ENCODE assay signal across 9 cellular contexts in the genomic region with DNA sequence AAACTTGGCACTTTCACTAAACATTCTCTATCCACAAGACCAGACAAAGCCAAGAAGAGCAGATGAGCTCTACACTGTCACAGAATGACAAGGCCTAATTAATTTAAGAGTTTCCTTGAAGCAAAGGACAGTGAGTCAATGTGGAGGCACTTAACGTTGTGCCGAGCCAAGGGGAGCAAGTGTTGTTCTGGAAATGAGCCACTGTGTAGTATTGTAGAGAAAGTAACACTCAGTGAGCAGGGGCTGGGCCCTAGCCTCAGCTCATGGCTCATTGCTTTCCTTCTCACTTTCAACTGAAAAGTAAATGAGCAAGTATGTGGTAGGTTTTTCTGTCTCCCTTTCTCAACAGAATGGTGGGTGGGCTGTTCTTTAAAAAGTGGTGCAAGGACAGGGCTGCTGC. TPM values are rescaled to one million over a fixed set of nuclear protein-coding genes. Genes with fewer than 3 reads are reported as not detected.
A peak's percentile ranks its signal among the peaks of the same experiment; 100 is the strongest.
DNase-seq lines count a peak whose midpoint lies in the region; ATAC-seq and TF ChIP-seq lines count a peak whose summit lies in the region.
"Had no signal": no experiment of that assay in that cellular context is flagged by ENCODE, and none has a peak within 500 bp of the region (broad histone marks: within the 10 kb centered on the region; RNA-seq: fewer than 3 reads in every experiment).

No MANE protein-coding gene starts in this region.

- H3K27me3 ChIP-seq in right atrium auricular region: no peaks in the 10 kb centered on the region

- H3K9me3 Mint-ChIP-seq in stimulated activated naive CD8-positive, alpha-beta T cell treated with anti-CD3 and anti-CD28 coated beads, Interleukin-15, amount 100 ng/mL, for 72 hours: no peaks in the 10 kb centered on the region
- H3K9me3 Mint-ChIP-seq: T-cell had no signal

- H3K4me1 Mint-ChIP-seq in stimulated activated naive CD8-positive, alpha-beta T cell treated with anti-CD3 and anti-CD28 coated beads, Interleukin-15, amount 100 ng/mL, for 72 hours: peaks cover 17% of the 10 kb centered on the region

- no peaks in the 10 kb centered on the region for H3K27me3 Mint-ChIP-seq in stimulated activated naive CD8-positive, alpha-beta T cell treated with anti-CD3 and anti-CD28 coated beads, Interleukin-15, amount 100 ng/mL, for 72 hours
- H3K27me3 Mint-ChIP-seq: T-cell had no signal

- peak; percentile 38 for ATAC-seq in Right ventricle myocardium superior (ENCODE audit: poor library complexity)
- ATAC-seq in HG02759 (IDR thresholded peaks at IDR 0.05; ENCODE audit: unreplicated experiment): peak; percentile 64
- ATAC-seq in stimulated activated naive CD8-positive, alpha-beta T cell treated with anti-CD3 and anti-CD28 coated beads, Interleukin-15, amount 100 ng/mL, for 72 hours: peak; percentile 30
- ATAC-seq: T-cell had no signal

- H3K27ac ChIP-seq in right atrium auricular region: no peak overlapping the region

- H3K4me3 Mint-ChIP-seq in stimulated activated naive CD8-positive, alpha-beta T cell treated with anti-CD3 and anti-CD28 coated beads, Interleukin-15, amount 100 ng/mL, for 72 hours: no peak overlapping the region
- H3K4me3 Mint-ChIP-seq: T-cell had no signal

- peaks cover 0 to 17% of the 10 kb centered on the region in 2 donors for H3K4me1 ChIP-seq in right atrium auricular region

- H3K9me3 ChIP-seq in right atrium auricular region: no peaks in the 10 kb centered on the region

- intact Hi-C loops in Right ventricle myocardium superior (cut with DNase I): no loop called here

- no peak for DNase-seq in Right ventricle myocardium superior
- DNase-seq in right atrium auricular region (ENCODE audit: low spot score): no peak
- peak; percentile 99 for DNase-seq in NCI-H446 treated with DMSO at 0.1 percent for 48 hours (lab: John Stamatoyannopoulos, UW)
- DNase-seq in stimulated activated naive CD8-positive, alpha-beta T cell treated with anti-CD3 and anti-CD28 coated beads, Interleukin-15, amount 100 ng/mL, for 72 hours: no peak
- no peak for DNase-seq in ACHN
- DNase-seq in cortex of kidney (lab: John Stamatoyannopoulos, UW): no peak
- DNase-seq in NCI-H146 treated with DMSO at 0.1 percent for 48 hours (lab: John Stamatoyannopoulos, UW; ENCODE audit: unreplicated experiment): no peak
- DNase-seq: T-cell had no signal

- TF ChIP-seq CTCF in right atrium auricular region (IDR thresholded peaks at IDR 0.05): no peak

- H3K36me3 ChIP-seq in right atrium auricular region: no peaks in the 10 kb centered on the region

- H3K4me3 ChIP-seq in right atrium auricular region: no peak overlapping the region

- no peak overlapping the region for H3K27ac Mint-ChIP-seq in stimulated activated naive CD8-positive, alpha-beta T cell treated with anti-CD3 and anti-CD28 coated beads, Interleukin-15, amount 100 ng/mL, for 72 hours
- H3K27ac Mint-ChIP-seq: T-cell had no signal

- in situ Hi-C loops in ACHN (cut with HindIII; ENCODE audit: low pct_ligation_motif_present, low pct_unique_long_range_greater_than_20kb, low sequenced_read_pairs): no loop called here

RNA-seq across cellular contexts. Expression of gene KIAA0040, which starts 11.7 kb away (rescaled TPM):
- total RNA-seq in Right ventricle myocardium superior (15.4 TPM), right atrium auricular region (10 to 100 TPM; 11.9 to 37.3 TPM)
